1 cellular context compared by ENCODE assay signal in the genomic region with DNA sequence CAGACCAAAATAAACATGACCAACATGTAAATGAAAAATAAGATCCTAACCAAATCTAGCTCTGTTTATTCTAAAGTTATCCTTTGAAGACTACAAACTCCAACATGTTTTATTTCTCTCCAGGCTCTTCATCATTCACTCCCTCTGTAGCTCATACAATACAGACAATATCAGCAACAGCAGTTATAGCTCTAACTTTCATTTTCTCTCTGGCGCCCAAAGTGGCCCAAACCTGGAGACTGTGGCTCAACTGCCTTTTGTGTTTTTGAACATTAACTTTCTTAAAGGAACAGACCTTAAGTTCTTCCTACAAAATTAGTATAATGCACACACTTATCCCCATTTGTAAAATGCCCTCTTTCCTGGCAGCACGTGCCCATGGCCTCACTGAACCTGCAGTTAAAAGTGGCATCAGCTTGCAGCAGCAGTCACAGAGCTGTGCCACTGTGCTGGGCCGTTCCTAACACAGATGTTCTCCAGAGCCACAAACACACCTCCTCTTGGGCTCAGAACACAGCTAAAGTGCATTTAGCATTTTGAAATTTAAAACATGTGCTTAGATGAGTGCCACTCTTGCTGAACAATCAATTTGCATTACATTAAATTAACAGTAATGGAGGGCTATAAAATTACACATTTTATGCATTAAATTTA.
TF ChIP-seq lines count a peak whose summit lies in the region.

No MANE protein-coding gene starts in this region.

TF ChIP-seq in IMR-90, 13 proteins besides CTCF, POLR2A, EP300 and RAD21 (continued from another document):
- no peak for TF ChIP-seq USF2 (IDR thresholded peaks at IDR 0.05; ENCODE audit: low read depth, low read length)
- no peak for TF ChIP-seq MAFK (IDR thresholded peaks at IDR 0.05; ENCODE audit: low read depth, low read length)
